11 cellular contexts compared by ENCODE assay signal in genomic region chr12:114405199-114405448, GRCh38. TPM values are rescaled to one million over a fixed set of nuclear protein-coding genes. Genes with fewer than 3 reads are reported as not detected.
DNase-seq lines count a peak whose midpoint lies in the region; ATAC-seq and TF ChIP-seq lines count a peak whose summit lies in the region.
"Had no signal": no experiment of that assay in that cellular context is flagged by ENCODE, and none has a peak within 500 bp of the region (broad histone marks: within the 10 kb centered on the region; RNA-seq: fewer than 3 reads in every experiment).

No MANE protein-coding gene starts in this region.

- POLR2A ChIA-PET in SK-N-SH (lab: Yijun Ruan, JAX), result no interaction called here

- no peaks in the 10 kb centered on the region for H3K9me2 ChIP-seq in SK-N-SH

- no peak overlapping the region for H3K9ac ChIP-seq in SK-N-SH

- ATAC-seq in SK-N-SH treated with all-trans-retinoic acid at 6 μM for 48 hours, result no peak
- no peak for ATAC-seq in right cardiac atrium
- no peak for ATAC-seq in left lobe of liver

- CTCF ChIA-PET in SK-N-SH (lab: Yijun Ruan, JAX), result no interaction called here

- no peaks in the 10 kb centered on the region for H3K36me3 ChIP-seq in SK-N-SH (replicated peaks in 1 of 2; ENCODE audit: control insufficient read depth in 1 of 2, insufficient read depth in 2 of 2, low read length in 1 of 2)
- H3K36me3 ChIP-seq in ascending aorta, result no peaks in the 10 kb centered on the region
- H3K36me3 ChIP-seq in suprapubic skin, result no peaks in the 10 kb centered on the region
- H3K36me3 ChIP-seq: SJCRH30 had no signal

- no peaks in the 10 kb centered on the region for H3K79me2 ChIP-seq in SK-N-SH (ENCODE audit: insufficient read depth)

- intact Hi-C loops in ascending aorta (cut with DNase I) (no loop called here), right cardiac atrium (cut with DNase I) (loop anchor here in 2 of 4 donors (5.0 kb wide), 1 partner anchor 37 kb away; no protein-coding TSS in a partner anchor)

- TF ChIP-seq POLR2A in suprapubic skin (IDR thresholded peaks at IDR 0.05), result no peak

- peak overlapping the region; percentile 37; the same call in 1 of the 2 replicates for H3K4me2 ChIP-seq in SK-N-SH

- no peaks in the 10 kb centered on the region for H3F3A ChIP-seq in SK-N-SH (replicated peaks; ENCODE audit: insufficient read depth)

- TF ChIP-seq EP300 in SK-N-SH (IDR thresholded peaks at IDR 0.05; ENCODE audit: borderline replicate concordance in 1 of 2, low read depth in 1 of 2, low read length in 1 of 2) (no peak), suprapubic skin (IDR thresholded peaks at IDR 0.05) (no peak)

- no peaks in the 10 kb centered on the region; a peak in 1 of 4 replicates for H3K4me1 ChIP-seq in SK-N-SH (ENCODE audit: control insufficient read depth in 1 of 2, insufficient read depth in 2 of 2, low read depth in 1 of 2, low read length in 1 of 2)
- peaks cover 3 to 9% of the 10 kb centered on the region in 2 donors for H3K4me1 ChIP-seq in ascending aorta
- no peaks in the 10 kb centered on the region for H3K4me1 ChIP-seq in right cardiac atrium (ENCODE audit: control insufficient read depth, insufficient read depth, low read length)
- H3K4me1 ChIP-seq in suprapubic skin, result peaks cover 31% of the 10 kb centered on the region
- H3K4me1 ChIP-seq: SJCRH30 had no signal

- 12% methylated on average over 15 of the region's 22 CpGs for WGBS in SK-N-SH (ENCODE audit: low lambda C conversion rate)
- WGBS in right cardiac atrium, result 2% methylated on average over 22 of the region's 22 CpGs
- WGBS in suprapubic skin, result 0% methylated on average over 11 of the region's 22 CpGs

- H4K20me1 ChIP-seq in SK-N-SH (ENCODE audit: insufficient read depth), result no peaks in the 10 kb centered on the region

- no peaks in the 10 kb centered on the region for H3K9me3 ChIP-seq in SK-N-SH
- H3K9me3 ChIP-seq in ascending aorta, result no peaks in the 10 kb centered on the region
- H3K9me3 ChIP-seq in right cardiac atrium (ENCODE audit: control insufficient read depth, low read length), result no peaks in the 10 kb centered on the region
- no peaks in the 10 kb centered on the region for H3K9me3 ChIP-seq in suprapubic skin
- H3K9me3 ChIP-seq: SJCRH30 had no signal

- TF ChIP-seq CTCF in SK-N-SH (IDR thresholded peaks at IDR 0.05) (no peak), ascending aorta (IDR thresholded peaks at IDR 0.05) (no peak), suprapubic skin (IDR thresholded peaks at IDR 0.05) (no peak)

- DNase-seq in SK-N-SH (no peak), ascending aorta (ENCODE audit: low spot score in 2 of 2) (no peak), right cardiac atrium (peak in 1 of 3 donors; percentile 67), suprapubic skin (ENCODE audit: low spot score in 2 of 2) (no peak), substantia nigra (lab: John Stamatoyannopoulos, UW) (no peak), NCI-H446 treated with DMSO at 0.1 percent for 48 hours (lab: John Stamatoyannopoulos, UW) (no peak), left lobe of liver (ENCODE audit: low spot score) (no peak)
- DNase-seq: DMS153, NCI-H1417 treated with DMSO at 0.1 percent for 48 hours, SJCRH30 had no signal

- peaks cover 92% of the 10 kb centered on the region for H3K27me3 ChIP-seq in SK-N-SH (ENCODE audit: insufficient read depth)
- peaks cover 27% of the 10 kb centered on the region for H3K27me3 ChIP-seq in ascending aorta
- no peaks in the 10 kb centered on the region for H3K27me3 ChIP-seq in right cardiac atrium (ENCODE audit: control insufficient read depth, insufficient read depth)
- peaks cover 100% of the 10 kb centered on the region for H3K27me3 ChIP-seq in suprapubic skin

- H3K4me3 ChIP-seq in SK-N-SH (ENCODE audit: low read depth in 2 of 2, low read length in 1 of 2) (no peak overlapping the region), ascending aorta (peak overlapping the region; percentile 34 to 48), right cardiac atrium (ENCODE audit: low read length) (peak overlapping the region; percentile 83), suprapubic skin (peak overlapping the region; percentile 52)
- H3K4me3 ChIP-seq: SJCRH30 had no signal

- no peak for TF ChIP-seq RAD21 in SK-N-SH (IDR thresholded peaks at IDR 0.05; ENCODE audit: low read length)

- H3K27ac ChIP-seq in SK-N-SH (ENCODE audit: low read depth in 2 of 2, low read length in 1 of 2) (no peak overlapping the region), ascending aorta (no peak overlapping the region), right cardiac atrium (ENCODE audit: low read length) (peak overlapping the region; percentile 90), suprapubic skin (peak overlapping the region; percentile 36), substantia nigra (ENCODE audit: low read depth, low read length, poor library complexity, severe bottlenecking) (no peak overlapping the region)
- H3K27ac ChIP-seq: SJCRH30 had no signal

- H2AFZ ChIP-seq in SK-N-SH (ENCODE audit: low read depth), result no peak overlapping the region

TF ChIP-seq in SK-N-SH, 30 proteins besides CTCF, POLR2A, EP300 and RAD21 (continues in another document):
- TF ChIP-seq YY1 (IDR thresholded peaks at IDR 0.05; ENCODE audit: low read depth), result no peak
- no peak for TF ChIP-seq MAX (IDR thresholded peaks at IDR 0.05; ENCODE audit: low read depth)
- TF ChIP-seq GATA2 (CRISPR knock-in tag; IDR thresholded peaks at IDR 0.05), result no peak
- TF ChIP-seq GABPA (IDR thresholded peaks at IDR 0.05; ENCODE audit: low read depth), result no peak
- TF ChIP-seq RXRA (IDR thresholded peaks at IDR 0.05; ENCODE audit: borderline replicate concordance, low read depth), result no peak
- no peak for TF ChIP-seq RFX5 (IDR thresholded peaks at IDR 0.05; ENCODE audit: low read length)
- TF ChIP-seq TEAD4 (IDR thresholded peaks at IDR 0.05; ENCODE audit: borderline replicate concordance, insufficient read depth), result no peak
- TF ChIP-seq EZH2phosphoT487 (IDR thresholded peaks at IDR 0.05; ENCODE audit: borderline replicate concordance, low read depth), result no peak
- TF ChIP-seq NRF1 (IDR thresholded peaks at IDR 0.05; ENCODE audit: low read depth, low read length), result no peak
- no peak for TF ChIP-seq FOXM1 (IDR thresholded peaks at IDR 0.05; ENCODE audit: low read depth)
- TF ChIP-seq, protein P1, sequence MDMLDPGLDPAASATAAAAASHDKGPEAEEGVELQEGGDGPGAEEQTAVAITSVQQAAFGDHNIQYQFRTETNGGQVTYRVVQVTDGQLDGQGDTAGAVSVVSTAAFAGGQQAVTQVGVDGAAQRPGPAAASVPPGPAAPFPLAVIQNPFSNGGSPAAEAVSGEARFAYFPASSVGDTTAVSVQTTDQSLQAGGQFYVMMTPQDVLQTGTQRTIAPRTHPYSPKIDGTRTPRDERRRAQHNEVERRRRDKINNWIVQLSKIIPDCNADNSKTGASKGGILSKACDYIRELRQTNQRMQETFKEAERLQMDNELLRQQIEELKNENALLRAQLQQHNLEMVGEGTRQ (IDR thresholded peaks at IDR 0.05; ENCODE audit: borderline replicate concordance, low read depth, low read length), result no peak
- TF ChIP-seq CHD2 (IDR thresholded peaks at IDR 0.05; ENCODE audit: low read length, partially characterized antibody), result no peak
- TF ChIP-seq RCOR1 (IDR thresholded peaks at IDR 0.05; ENCODE audit: low read length), result no peak

TF ChIP-seq in SK-N-SH treated with all-trans-retinoic acid at 6 μM for 48 hours, 23 proteins besides CTCF, POLR2A, EP300 and RAD21:
- TF ChIP-seq SNAI2 (CRISPR knock-in tag; IDR thresholded peaks at IDR 0.05) (no peak), ESRRG (CRISPR knock-in tag; IDR thresholded peaks at IDR 0.05) (no peak), CREB5 (CRISPR knock-in tag; IDR thresholded peaks at IDR 0.05; ENCODE audit: low read depth) (no peak), ZFP30 (CRISPR knock-in tag; IDR thresholded peaks at IDR 0.05) (no peak), BACH2 (CRISPR knock-in tag; IDR thresholded peaks at IDR 0.05; ENCODE audit: borderline replicate concordance) (no peak), GLIS3 (CRISPR knock-in tag; IDR thresholded peaks at IDR 0.05) (no peak), OSR1 (CRISPR knock-in tag; IDR thresholded peaks at IDR 0.05) (no peak), ZNF565 (CRISPR knock-in tag; conservative IDR thresholded peaks at IDR 0.05; ENCODE audit: low read depth) (no peak), ZC3H10 (CRISPR knock-in tag; IDR thresholded peaks at IDR 0.05) (no peak), ZFP3 (CRISPR knock-in tag; IDR thresholded peaks at IDR 0.05) (no peak)
- TF ChIP-seq, protein P2, sequence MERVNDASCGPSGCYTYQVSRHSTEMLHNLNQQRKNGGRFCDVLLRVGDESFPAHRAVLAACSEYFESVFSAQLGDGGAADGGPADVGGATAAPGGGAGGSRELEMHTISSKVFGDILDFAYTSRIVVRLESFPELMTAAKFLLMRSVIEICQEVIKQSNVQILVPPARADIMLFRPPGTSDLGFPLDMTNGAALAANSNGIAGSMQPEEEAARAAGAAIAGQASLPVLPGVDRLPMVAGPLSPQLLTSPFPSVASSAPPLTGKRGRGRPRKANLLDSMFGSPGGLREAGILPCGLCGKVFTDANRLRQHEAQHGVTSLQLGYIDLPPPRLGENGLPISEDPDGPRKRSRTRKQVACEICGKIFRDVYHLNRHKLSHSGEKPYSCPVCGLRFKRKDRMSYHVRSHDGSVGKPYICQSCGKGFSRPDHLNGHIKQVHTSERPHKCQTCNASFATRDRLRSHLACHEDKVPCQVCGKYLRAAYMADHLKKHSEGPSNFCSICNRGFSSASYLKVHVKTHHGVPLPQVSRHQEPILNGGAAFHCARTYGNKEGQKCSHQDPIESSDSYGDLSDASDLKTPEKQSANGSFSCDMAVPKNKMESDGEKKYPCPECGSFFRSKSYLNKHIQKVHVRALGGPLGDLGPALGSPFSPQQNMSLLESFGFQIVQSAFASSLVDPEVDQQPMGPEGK (CRISPR knock-in tag; IDR thresholded peaks at IDR 0.05; ENCODE audit: borderline replicate concordance), result no peak

RNA-seq across cellular contexts. Expression of gene TBX5, which starts 0.8 kb away (rescaled TPM):
- polyA plus RNA-seq in SK-N-SH (2012; rRNA removed) (not detected in 2 replicates), right cardiac atrium (97.3 TPM)
- polyA plus RNA-seq in SK-N-SH (2012; cell fraction: cytosol; rRNA removed), result not detected in 2 replicates
- not detected in 2 replicates for polyA plus RNA-seq in SK-N-SH (2012; cell fraction: nucleus; rRNA removed)
- total RNA-seq in ascending aorta (not detected), right cardiac atrium (100 to 1,000 TPM; 181 to 275 (median 191) TPM), suprapubic skin (1 to 10 TPM in 2 of 4 donors, under 1 TPM in 1, not detected in 1; 0.44 to 3.5 (median 2.1) TPM), left lobe of liver (not detected)
- total RNA-seq: SJCRH30 had no signal

Comparison
In these comparisons a context has a peak if more than half of its experiments do, and no peak if none do; other contexts are left out.
1. H3K27ac ChIP-seq: peak in right cardiac atrium (single experiment) and suprapubic skin (single experiment); none in SK-N-SH (0 of 2), ascending aorta (0 of 2) and substantia nigra (single experiment).
2. H3K4me3 ChIP-seq: peak in ascending aorta (2 of 2), right cardiac atrium (single experiment) and suprapubic skin (single experiment); none in SK-N-SH (0 of 2).
3. RNA of gene TBX5, which starts 0.8 kb away (total RNA-seq): 181 to 275 TPM in right cardiac atrium; 0.44 to 3.5 TPM in suprapubic skin, not detected in left lobe of liver (single experiment) and not detected in ascending aorta (single experiment); every median in the first group is over 10 times any median in the second.